ENCODE assay signal across 8 cellular contexts in the genomic region with DNA sequence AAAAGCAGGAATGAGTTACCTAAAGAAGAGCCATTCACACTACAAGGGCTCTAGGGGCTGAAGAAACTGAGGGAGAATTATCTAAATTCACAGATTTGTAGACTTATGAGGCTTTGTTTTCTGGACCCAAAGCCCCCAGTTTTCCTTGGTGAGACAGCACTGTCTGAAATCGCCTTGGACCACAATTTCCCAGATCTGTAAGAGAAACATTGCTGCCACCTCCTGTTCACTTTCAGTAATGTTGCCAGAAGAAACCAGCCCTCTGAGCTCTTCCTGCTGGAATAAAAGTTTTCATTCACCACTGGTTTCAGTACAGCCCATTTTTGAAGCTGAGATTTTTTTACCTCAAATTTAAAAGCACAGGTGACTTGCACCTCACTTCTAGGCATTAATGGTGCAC.
DNase-seq lines count a peak whose midpoint lies in the region; ATAC-seq and TF ChIP-seq lines count a peak whose summit lies in the region.

No MANE protein-coding gene starts in this region.

- H3K27ac ChIP-seq in HEK293 (ENCODE audit: extremely low read depth, low read depth, low read length), result no peak overlapping the region
- no peak overlapping the region for H3K27ac ChIP-seq in right atrium auricular region

- TF ChIP-seq CTCF in HEK293 (tag by site-specific recombination; IDR thresholded peaks at IDR 0.05), result no peak
- peak; percentile 61 to 79 for TF ChIP-seq CTCF in right atrium auricular region (IDR thresholded peaks at IDR 0.05)

- peak; percentile 55 for ATAC-seq in sciatic nerve
- no peak for ATAC-seq in HG02840 (IDR thresholded peaks at IDR 0.05; ENCODE audit: low FRiP score, unreplicated experiment)
- no peak for ATAC-seq in HG02571 (IDR thresholded peaks at IDR 0.05; ENCODE audit: unreplicated experiment)

- H3K4me1 ChIP-seq in HEK293 (ENCODE audit: control insufficient read depth, insufficient read depth, low read length) (no peaks in the 10 kb centered on the region), right atrium auricular region (no peaks in the 10 kb centered on the region)

- peaks cover 0 to 2% of the 10 kb centered on the region in 2 donors for H3K27me3 ChIP-seq in right atrium auricular region

- no peaks in the 10 kb centered on the region for H3K36me3 ChIP-seq in HEK293 (ENCODE audit: control insufficient read depth in 2 of 2, insufficient read depth in 1 of 2, low read length in 2 of 2)
- no peaks in the 10 kb centered on the region for H3K36me3 ChIP-seq in right atrium auricular region

- peak; percentile 80 for DNase-seq in G401 (ENCODE audit: low spot score)
- peak; percentile 47 for DNase-seq in NCI-H2107 (lab: John Stamatoyannopoulos, UW)
- peak; percentile 70 for DNase-seq in amniotic stem cell (lab: John Stamatoyannopoulos, UW)
- DNase-seq in right atrium auricular region (ENCODE audit: low spot score), result no peak
- no peak for DNase-seq in sciatic nerve (ENCODE audit: low spot score)

- intact Hi-C loops in sciatic nerve (cut with DNase I), result no loop called here

- H3K9me3 ChIP-seq in HEK293 (ENCODE audit: control insufficient read depth, insufficient read depth, low read depth, low read length) (no peaks in the 10 kb centered on the region), right atrium auricular region (no peaks in the 10 kb centered on the region)

- POLR2A ChIA-PET in HEK293 (lab: Yijun Ruan, JAX), result no interaction called here

- H3K4me3 ChIP-seq in HEK293 (ENCODE audit: low read depth, low read length) (no peak overlapping the region), right atrium auricular region (no peak overlapping the region)

- in situ Hi-C loops in G401 (cut with HindIII; ENCODE audit: low sequenced_read_pairs), result no loop called here

- CTCF ChIA-PET in HEK293 (lab: Yijun Ruan, JAX), result interaction anchor here (0.6 to 10.0 kb wide), 37 partner anchors 9 to 1514 kb away, joined by 3 to 290 read pairs (median 4); no protein-coding TSS in a partner anchor

TF ChIP-seq in HEK293, 187 proteins besides CTCF, POLR2A, EP300 and RAD21:
- TF ChIP-seq ZNF549 (tag by site-specific recombination; IDR thresholded peaks at IDR 0.05) (no peak), ZNF654 (tag by site-specific recombination; IDR thresholded peaks at IDR 0.05; ENCODE audit: low read depth) (peak; percentile 69), KLF9 (tag by site-specific recombination; IDR thresholded peaks at IDR 0.05; ENCODE audit: low read depth) (no peak), ZNF561 (tag by site-specific recombination; IDR thresholded peaks at IDR 0.05; ENCODE audit: borderline replicate concordance) (no peak)

Comparison
In these comparisons a context has a peak if more than half of its experiments do, and no peak if none do; other contexts are left out.
1. DNase-seq: peak in G401 (single experiment), NCI-H2107 (single experiment) and amniotic stem cell (single experiment); none in right atrium auricular region (single experiment) and sciatic nerve (single experiment).